ENCODE assay signal across 18 cellular contexts in the genomic region with DNA sequence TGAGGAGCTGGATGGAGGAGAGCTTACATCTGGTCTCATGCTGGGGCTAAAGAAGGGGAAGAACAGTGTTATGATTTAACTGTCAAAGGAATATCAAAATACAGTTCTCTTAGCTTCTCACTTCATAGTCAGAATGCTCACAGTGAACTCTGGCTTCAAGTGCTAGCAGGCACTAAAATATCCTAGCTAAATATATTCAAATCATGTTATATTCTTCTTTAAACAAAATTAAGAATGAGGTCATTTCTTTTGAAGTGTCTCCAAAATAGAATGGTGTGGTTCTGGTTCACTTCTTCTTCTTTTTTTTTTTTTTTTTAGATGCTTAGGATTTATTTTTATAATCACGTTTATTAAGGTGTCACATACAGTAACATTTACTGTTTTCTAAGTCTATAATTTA.
DNase-seq lines count a peak whose midpoint lies in the region; ATAC-seq, FAIRE-seq and TF ChIP-seq lines count a peak whose summit lies in the region.
"Had no signal": no experiment of that assay in that cellular context is flagged by ENCODE, and none has a peak within 500 bp of the region (broad histone marks: within the 10 kb centered on the region; RNA-seq: fewer than 3 reads in every experiment).

No MANE protein-coding gene starts in this region.

- peaks cover 30% of the 10 kb centered on the region for H3F3A ChIP-seq in SK-N-SH (replicated peaks; ENCODE audit: insufficient read depth)

- peak; percentile 23 for FAIRE-seq in pancreas (lab: Jason Lieb, UNC)

- no peak for TF ChIP-seq RAD21 in SK-N-SH (IDR thresholded peaks at IDR 0.05; ENCODE audit: low read length)

- in situ Hi-C loops in GM13976 (cut with MboI; ENCODE audit: low sequenced_read_pairs, unreplicated experiment): no loop called here

- H3K4me3 ChIP-seq in SK-N-SH (ENCODE audit: low read depth in 2 of 2, low read length in 1 of 2) (no peak overlapping the region), Karpas-422 (ENCODE audit: low read length) (no peak overlapping the region), pancreas (no peak overlapping the region)

- H4K20me1 ChIP-seq in SK-N-SH (ENCODE audit: insufficient read depth) (peaks cover 14% of the 10 kb centered on the region; the same call in 1 of the 2 replicates), Karpas-422 (ENCODE audit: insufficient read depth, low read depth, low read length) (peaks cover 54% of the 10 kb centered on the region)

- H3K27me3 ChIP-seq in SK-N-SH (ENCODE audit: insufficient read depth) (no peaks in the 10 kb centered on the region), Karpas-422 (ENCODE audit: low read length) (no peaks in the 10 kb centered on the region), pancreas (no peaks in the 10 kb centered on the region)

- CTCF ChIA-PET in SK-N-SH (lab: Yijun Ruan, JAX): interaction anchor here (2.0 kb wide), 1 partner anchor 511 kb away, joined by 5 read pairs; no protein-coding TSS in a partner anchor

- TF ChIP-seq EP300 in SK-N-SH (IDR thresholded peaks at IDR 0.05; ENCODE audit: borderline replicate concordance in 1 of 2, low read depth in 1 of 2, low read length in 1 of 2): no peak

- no peaks in the 10 kb centered on the region for H3K9me2 ChIP-seq in SK-N-SH
- no peaks in the 10 kb centered on the region for H3K9me2 ChIP-seq in Karpas-422 (replicated peaks; ENCODE audit: insufficient read depth, low read length)

- H2AFZ ChIP-seq in SK-N-SH (ENCODE audit: low read depth) (no peak overlapping the region), Karpas-422 (ENCODE audit: low read length) (no peak overlapping the region)

- intact Hi-C loops in pancreas (cut with DNase I): no loop called here

- peak overlapping the region; percentile 3 for H3K27ac Mint-ChIP-seq in central memory CD8-positive, alpha-beta T cell (ENCODE audit: low read depth)
- H3K27ac Mint-ChIP-seq: activated CD8-positive, alpha-beta memory T cell treated with anti-CD3 and anti-CD28 coated beads, Interleukin-2, amount 10 ng/mL, durations not matched to agents 7 days and 5 days; endodermal cell had no signal

- no peak overlapping the region for H3K4me3 Mint-ChIP-seq in central memory CD8-positive, alpha-beta T cell
- H3K4me3 Mint-ChIP-seq: activated CD8-positive, alpha-beta memory T cell treated with anti-CD3 and anti-CD28 coated beads, Interleukin-2, amount 10 ng/mL, durations not matched to agents 7 days and 5 days; endodermal cell had no signal

- H3K27me3 Mint-ChIP-seq in central memory CD8-positive, alpha-beta T cell: no peaks in the 10 kb centered on the region
- H3K27me3 Mint-ChIP-seq: activated CD8-positive, alpha-beta memory T cell treated with anti-CD3 and anti-CD28 coated beads, Interleukin-2, amount 10 ng/mL, durations not matched to agents 7 days and 5 days had no signal

- H3K9me3 Mint-ChIP-seq in central memory CD8-positive, alpha-beta T cell: no peaks in the 10 kb centered on the region
- H3K9me3 Mint-ChIP-seq: endodermal cell had no signal

- H3K4me2 ChIP-seq in SK-N-SH: peak overlapping the region; percentile 31
- H3K4me2 ChIP-seq in Karpas-422 (ENCODE audit: low read depth, low read length, poor library complexity, severe bottlenecking): peak overlapping the region; percentile 60

- H3K36me3 Mint-ChIP-seq in central memory CD8-positive, alpha-beta T cell (ENCODE audit: insufficient read depth): peaks cover 34% of the 10 kb centered on the region

- peaks cover 13 to 36% of the 10 kb centered on the region in 2 experiments for H3K36me3 ChIP-seq in SK-N-SH (replicated peaks in 1 of 2; ENCODE audit: control insufficient read depth in 1 of 2, insufficient read depth in 2 of 2, low read length in 1 of 2)
- peaks cover 76% of the 10 kb centered on the region for H3K36me3 ChIP-seq in Karpas-422 (ENCODE audit: insufficient read depth, low read length)
- H3K36me3 ChIP-seq in pancreas: peaks cover 0 to 4% (median 3%) of the 10 kb centered on the region in 3 donors

- H3K4me1 ChIP-seq in SK-N-SH (ENCODE audit: control insufficient read depth in 1 of 2, insufficient read depth in 2 of 2, low read depth in 1 of 2, low read length in 1 of 2) (peaks cover 13 to 19% of the 10 kb centered on the region in 2 experiments), Karpas-422 (ENCODE audit: low read length) (peaks cover 61% of the 10 kb centered on the region), pancreas (peaks cover 15 to 21% (median 18%) of the 10 kb centered on the region in 3 donors)

- POLR2A ChIA-PET in SK-N-SH (lab: Yijun Ruan, JAX): no interaction called here

- H3K9me3 ChIP-seq in SK-N-SH (no peaks in the 10 kb centered on the region), Karpas-422 (ENCODE audit: low read length) (no peaks in the 10 kb centered on the region), pancreas (no peaks in the 10 kb centered on the region)
- H3K9me3 ChIP-seq: Caco-2 had no signal

- TF ChIP-seq CTCF in SK-N-SH (IDR thresholded peaks at IDR 0.05): no peak
- TF ChIP-seq CTCF in pancreas (IDR thresholded peaks at IDR 0.05): no peak
- TF ChIP-seq CTCF in GM13976 (IDR thresholded peaks at IDR 0.05; ENCODE audit: borderline replicate concordance, control extremely low read depth, extremely low read depth, insufficient read depth, missing control alignments): no peak

- H3K4me1 Mint-ChIP-seq in central memory CD8-positive, alpha-beta T cell: peaks cover 18% of the 10 kb centered on the region
- H3K4me1 Mint-ChIP-seq: endodermal cell had no signal

- DNase-seq in SK-N-SH: no peak
- peak; percentile 72 for DNase-seq in Karpas-422
- no peak for DNase-seq in central memory CD8-positive, alpha-beta T cell (ENCODE audit: low spot score in 2 of 2)
- no peak for DNase-seq in pancreas
- DNase-seq in GM13976 (ENCODE audit: low spot score): no peak
- no peak for DNase-seq in NCI-H345 treated with DMSO at 0.1 percent for 48 hours (lab: John Stamatoyannopoulos, UW; ENCODE audit: unreplicated experiment)
- DNase-seq: activated CD8-positive, alpha-beta memory T cell treated with anti-CD3 and anti-CD28 coated beads, Interleukin-2, amount 10 ng/mL, durations not matched to agents 7 days and 5 days; amygdala; Caco-2; endodermal cell; left ventricle myocardium superior; NCI-H1105; stimulated activated CD4-positive, alpha-beta T cell treated with anti-CD3 and anti-CD28 coated beads, Interleukin-12 subunit alpha, Interleukin-12 subunit beta, amount 100 ng/mL, for 4 hours; T1000 had no signal

- peaks cover 61% of the 10 kb centered on the region for H3K79me2 ChIP-seq in SK-N-SH (ENCODE audit: insufficient read depth)
- peaks cover 98% of the 10 kb centered on the region for H3K79me2 ChIP-seq in Karpas-422 (ENCODE audit: low read length)

- H3K9ac ChIP-seq in SK-N-SH (no peak overlapping the region), Karpas-422 (ENCODE audit: low read length) (peak overlapping the region; percentile 22)

- H3K27ac ChIP-seq in SK-N-SH (ENCODE audit: low read depth in 2 of 2, low read length in 1 of 2): peak overlapping the region in 1 of 2 experiments; percentile 71; a peak in 2 of 4 replicates
- H3K27ac ChIP-seq in Karpas-422 (ENCODE audit: low read length): peak overlapping the region; percentile 75
- H3K27ac ChIP-seq in pancreas: no peak overlapping the region
- H3K27ac ChIP-seq: 22Rv1, RWPE1 had no signal

- WGBS in SK-N-SH (ENCODE audit: low lambda C conversion rate): 67% methylated on average over 1 of the region's 1 CpG
- WGBS in pancreas, 2 donors: 84 to 86% methylated on average over 1 of the region's 1 CpG

- no peak; the same call in 2 of the 3 replicates for ATAC-seq in SK-N-SH treated with all-trans-retinoic acid at 6 μM for 48 hours
- no peak for ATAC-seq in central memory CD8-positive, alpha-beta T cell (replicated peaks; ENCODE audit: extremely low read depth, poor library complexity, severe bottlenecking)
- no peak for ATAC-seq in pancreas
- ATAC-seq in HG03432 (IDR thresholded peaks at IDR 0.05; ENCODE audit: unreplicated experiment): no peak
- ATAC-seq: activated CD8-positive, alpha-beta memory T cell treated with anti-CD3 and anti-CD28 coated beads, Interleukin-2, amount 10 ng/mL, durations not matched to agents 7 days and 5 days had no signal

TF ChIP-seq in SK-N-SH, 30 proteins besides CTCF, POLR2A, EP300 and RAD21:
- no peak for TF ChIP-seq TEAD4 (IDR thresholded peaks at IDR 0.05; ENCODE audit: borderline replicate concordance, insufficient read depth)
- no peak for TF ChIP-seq NRF1 (IDR thresholded peaks at IDR 0.05; ENCODE audit: low read depth, low read length)
- no peak for TF ChIP-seq GATA2 (CRISPR knock-in tag; IDR thresholded peaks at IDR 0.05)
- TF ChIP-seq CHD2 (IDR thresholded peaks at IDR 0.05; ENCODE audit: low read length, partially characterized antibody): no peak
- no peak for TF ChIP-seq YY1 (IDR thresholded peaks at IDR 0.05; ENCODE audit: low read depth)
- TF ChIP-seq JUND (IDR thresholded peaks at IDR 0.05): no peak
- TF ChIP-seq MXI1 (IDR thresholded peaks at IDR 0.05; ENCODE audit: low read depth, low read length): no peak
- TF ChIP-seq RXRA (IDR thresholded peaks at IDR 0.05; ENCODE audit: borderline replicate concordance, low read depth): no peak
- TF ChIP-seq TAF1 (IDR thresholded peaks at IDR 0.05; ENCODE audit: borderline replicate concordance, low read depth, low read length): no peak

TF ChIP-seq in SK-N-SH treated with all-trans-retinoic acid at 6 μM for 48 hours, 23 proteins besides CTCF, POLR2A, EP300 and RAD21 (continues in another document):
- TF ChIP-seq ISL1 (CRISPR knock-in tag; IDR thresholded peaks at IDR 0.05) (no peak), CSDC2 (CRISPR knock-in tag; IDR thresholded peaks at IDR 0.05) (no peak), TCF4 (CRISPR knock-in tag; IDR thresholded peaks at IDR 0.05; ENCODE audit: borderline replicate concordance) (no peak)
- TF ChIP-seq, protein P1, sequence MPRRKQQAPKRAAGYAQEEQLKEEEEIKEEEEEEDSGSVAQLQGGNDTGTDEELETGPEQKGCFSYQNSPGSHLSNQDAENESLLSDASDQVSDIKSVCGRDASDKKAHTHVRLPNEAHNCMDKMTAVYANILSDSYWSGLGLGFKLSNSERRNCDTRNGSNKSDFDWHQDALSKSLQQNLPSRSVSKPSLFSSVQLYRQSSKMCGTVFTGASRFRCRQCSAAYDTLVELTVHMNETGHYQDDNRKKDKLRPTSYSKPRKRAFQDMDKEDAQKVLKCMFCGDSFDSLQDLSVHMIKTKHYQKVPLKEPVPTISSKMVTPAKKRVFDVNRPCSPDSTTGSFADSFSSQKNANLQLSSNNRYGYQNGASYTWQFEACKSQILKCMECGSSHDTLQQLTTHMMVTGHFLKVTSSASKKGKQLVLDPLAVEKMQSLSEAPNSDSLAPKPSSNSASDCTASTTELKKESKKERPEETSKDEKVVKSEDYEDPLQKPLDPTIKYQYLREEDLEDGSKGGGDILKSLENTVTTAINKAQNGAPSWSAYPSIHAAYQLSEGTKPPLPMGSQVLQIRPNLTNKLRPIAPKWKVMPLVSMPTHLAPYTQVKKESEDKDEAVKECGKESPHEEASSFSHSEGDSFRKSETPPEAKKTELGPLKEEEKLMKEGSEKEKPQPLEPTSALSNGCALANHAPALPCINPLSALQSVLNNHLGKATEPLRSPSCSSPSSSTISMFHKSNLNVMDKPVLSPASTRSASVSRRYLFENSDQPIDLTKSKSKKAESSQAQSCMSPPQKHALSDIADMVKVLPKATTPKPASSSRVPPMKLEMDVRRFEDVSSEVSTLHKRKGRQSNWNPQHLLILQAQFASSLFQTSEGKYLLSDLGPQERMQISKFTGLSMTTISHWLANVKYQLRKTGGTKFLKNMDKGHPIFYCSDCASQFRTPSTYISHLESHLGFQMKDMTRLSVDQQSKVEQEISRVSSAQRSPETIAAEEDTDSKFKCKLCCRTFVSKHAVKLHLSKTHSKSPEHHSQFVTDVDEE (CRISPR knock-in tag; IDR thresholded peaks at IDR 0.05): no peak
